ENCODE assay signal across 11 cellular contexts in the genomic region with DNA sequence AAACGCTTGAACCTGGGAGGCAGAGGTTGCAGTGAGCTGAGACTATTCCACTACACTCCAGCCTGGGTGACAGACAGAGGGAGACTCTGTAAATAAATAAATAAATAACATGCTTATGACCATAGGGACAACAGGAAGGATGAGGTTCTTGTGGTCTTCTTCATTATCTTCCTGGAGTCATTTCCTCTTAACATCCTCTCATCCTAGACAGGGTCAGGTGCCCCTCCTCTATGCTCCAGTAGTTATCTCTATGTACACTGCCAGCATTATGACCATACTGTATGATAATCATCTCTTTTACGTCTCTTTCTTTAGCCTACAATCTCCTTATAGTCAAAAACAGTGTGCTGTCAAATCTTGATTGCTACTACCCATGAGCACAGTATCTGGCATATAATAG. TPM values are rescaled to one million over a fixed set of nuclear protein-coding genes. Genes with fewer than 3 reads are reported as not detected.
DNase-seq lines count a peak whose midpoint lies in the region; ATAC-seq and TF ChIP-seq lines count a peak whose summit lies in the region.
"Had no signal": no experiment of that assay in that cellular context is flagged by ENCODE, and none has a peak within 500 bp of the region (broad histone marks: within the 10 kb centered on the region; RNA-seq: fewer than 3 reads in every experiment).

No MANE protein-coding gene starts in this region.

- H3K4me3 ChIP-seq in GM12865 (ENCODE audit: low read depth, low read length), result no peak overlapping the region

- H3K27me3 Mint-ChIP-seq in activated naive CD8-positive, alpha-beta T cell treated with anti-CD3 and anti-CD28 coated beads, Interleukin-2, amount 10 ng/mL, durations not matched to agents 7 days and 5 days, result no peaks in the 10 kb centered on the region

- DNase-seq in GM12865 (ENCODE audit: low read depth), result peak; percentile 59
- DNase-seq in activated naive CD8-positive, alpha-beta T cell treated with anti-CD3 and anti-CD28 coated beads, Interleukin-2, amount 10 ng/mL, durations not matched to agents 7 days and 5 days, result no peak
- DNase-seq in globus pallidus (ENCODE audit: low spot score), result no peak
- DNase-seq in NCI-H1436 (lab: John Stamatoyannopoulos, UW), result no peak
- DNase-seq in AG20443 (ENCODE audit: low spot score), result no peak
- DNase-seq in NCI-H526 treated with DMSO at 0.1 percent for 48 hours (lab: John Stamatoyannopoulos, UW), result no peak
- DNase-seq: activated naive CD4-positive, alpha-beta T cell treated with anti-CD3 and anti-CD28 coated beads, Interleukin-2, amount 50 U/mL, for 16 hours; SIG-M5 had no signal

- POLR2A ChIA-PET in activated naive CD8-positive, alpha-beta T cell treated with anti-CD3 and anti-CD28 coated beads, Interleukin-2, amount 10 ng/mL, durations not matched to agents 7 days and 5 days (lab: Charles Lee), result no interaction called here

- peak overlapping the region; percentile 62 for H3K27ac Mint-ChIP-seq in activated naive CD8-positive, alpha-beta T cell treated with anti-CD3 and anti-CD28 coated beads, Interleukin-2, amount 10 ng/mL, durations not matched to agents 7 days and 5 days

- peaks cover 30% of the 10 kb centered on the region for H3K4me1 Mint-ChIP-seq in activated naive CD8-positive, alpha-beta T cell treated with anti-CD3 and anti-CD28 coated beads, Interleukin-2, amount 10 ng/mL, durations not matched to agents 7 days and 5 days
- H3K4me1 Mint-ChIP-seq: neural crest cell had no signal

- H3K4me3 Mint-ChIP-seq in activated naive CD8-positive, alpha-beta T cell treated with anti-CD3 and anti-CD28 coated beads, Interleukin-2, amount 10 ng/mL, durations not matched to agents 7 days and 5 days, result peak overlapping the region; percentile 49
- H3K4me3 Mint-ChIP-seq: neural crest cell had no signal

- peak; percentile 78 for ATAC-seq in GM21360 (IDR thresholded peaks at IDR 0.05; ENCODE audit: unreplicated experiment)
- ATAC-seq in HG03354 (IDR thresholded peaks at IDR 0.05; ENCODE audit: poor library complexity, severe bottlenecking, unreplicated experiment), result peak; percentile 85
- ATAC-seq in activated naive CD8-positive, alpha-beta T cell treated with anti-CD3 and anti-CD28 coated beads, Interleukin-2, amount 10 ng/mL, durations not matched to agents 7 days and 5 days (ENCODE audit: low read depth), result peak; percentile 71

- H3K9me3 Mint-ChIP-seq in activated naive CD8-positive, alpha-beta T cell treated with anti-CD3 and anti-CD28 coated beads, Interleukin-2, amount 10 ng/mL, durations not matched to agents 7 days and 5 days, result peaks cover 5% of the 10 kb centered on the region
- H3K9me3 Mint-ChIP-seq: neural crest cell had no signal

- no peak for TF ChIP-seq CTCF in GM12865 (IDR thresholded peaks at IDR 0.05; ENCODE audit: insufficient read depth, low read depth, low read length, missing control alignments)

- peaks cover 24% of the 10 kb centered on the region for H3K36me3 Mint-ChIP-seq in activated naive CD8-positive, alpha-beta T cell treated with anti-CD3 and anti-CD28 coated beads, Interleukin-2, amount 10 ng/mL, durations not matched to agents 7 days and 5 days

RNA-seq across cellular contexts. Expression of a gene that starts 17.7 kb away (rescaled TPM):
- total RNA-seq in activated naive CD8-positive, alpha-beta T cell treated with anti-CD3 and anti-CD28 coated beads, Interleukin-2, amount 10 ng/mL, durations not matched to agents 7 days and 5 days, result 10 to 100 TPM; 11.9 to 14.3 TPM
